14 cellular contexts compared by ENCODE assay signal in the genomic region with DNA sequence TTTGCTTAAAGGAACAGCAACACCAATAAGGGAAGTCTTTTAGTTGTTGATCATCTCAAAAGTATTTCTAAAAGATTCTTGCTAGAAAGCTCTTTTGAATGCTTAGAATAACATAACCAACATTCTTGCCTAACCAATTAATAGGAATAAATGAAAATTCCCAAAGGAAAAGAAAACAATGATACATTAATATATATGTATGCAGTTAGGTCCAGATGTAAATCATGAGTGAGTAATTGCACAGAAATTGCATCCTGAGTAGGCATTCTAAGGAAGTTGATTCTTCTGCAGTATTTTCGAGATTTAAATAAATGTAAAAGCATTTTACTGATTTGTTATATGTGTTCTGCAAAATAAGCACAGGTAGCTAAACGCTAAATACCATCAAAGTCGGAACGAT.
"Had no signal": no experiment of that assay in that cellular context is flagged by ENCODE, and none has a peak within 500 bp of the region (broad histone marks: within the 10 kb centered on the region; RNA-seq: fewer than 3 reads in every experiment).

No MANE protein-coding gene starts in this region.

- ATAC-seq: naive thymus-derived CD8-positive, alpha-beta T cell; right cardiac atrium; WTC11 had no signal

- H3K36me3 Mint-ChIP-seq: WTC11 had no signal

- H3K27me3 ChIP-seq: brain microvascular endothelial cell, stomach, testis, upper lobe of left lung had no signal

- H3K4me3 ChIP-seq: prostate gland, stomach, testis, upper lobe of left lung had no signal

- H3K9me3 ChIP-seq: prostate gland, stomach, testis, upper lobe of left lung had no signal

- H3K4me1 ChIP-seq: prostate gland, testis had no signal

- H3K27me3 Mint-ChIP-seq: activated CD4-positive, alpha-beta memory T cell treated with anti-CD3 and anti-CD28 coated beads, Interleukin-2, amount 10 ng/mL, durations not matched to agents 7 days and 5 days; activated naive CD4-positive, alpha-beta T cell treated with anti-CD3 and anti-CD28 coated beads, Interleukin-2, amount 10 ng/mL, durations not matched to agents 7 days and 5 days; activated T-cell treated with anti-CD3 and anti-CD28 coated beads, Interleukin-2, amount 50 U/mL, for 24 hours; naive thymus-derived CD8-positive, alpha-beta T cell had no signal

- H3K27ac ChIP-seq: brain microvascular endothelial cell, prostate gland, stomach, testis, upper lobe of left lung had no signal

- H3K27ac Mint-ChIP-seq: activated CD4-positive, alpha-beta memory T cell treated with anti-CD3 and anti-CD28 coated beads, Interleukin-2, amount 10 ng/mL, durations not matched to agents 7 days and 5 days; activated naive CD4-positive, alpha-beta T cell treated with anti-CD3 and anti-CD28 coated beads, Interleukin-2, amount 10 ng/mL, durations not matched to agents 7 days and 5 days; activated T-cell treated with anti-CD3 and anti-CD28 coated beads, Interleukin-2, amount 50 U/mL, for 24 hours; naive thymus-derived CD8-positive, alpha-beta T cell; T-helper 1 cell treated with Interleukin-12 subunit alpha and Interleukin-12 subunit beta and Interleukin-4 antibody, amounts not matched to agents 30 μg/mL and 1 μg/mL, for 36 hours; WTC11 had no signal

- DNase-seq: activated CD4-positive, alpha-beta memory T cell treated with anti-CD3 and anti-CD28 coated beads, Interleukin-2, amount 10 ng/mL, durations not matched to agents 7 days and 5 days; activated CD4-positive, alpha-beta T cell treated with anti-CD3 and anti-CD28 coated beads for 4 hours; activated naive CD4-positive, alpha-beta T cell treated with anti-CD3 and anti-CD28 coated beads, Interleukin-2, amount 10 ng/mL, durations not matched to agents 7 days and 5 days; activated T-cell treated with anti-CD3 and anti-CD28 coated beads, Interleukin-2, amount 50 U/mL, for 24 hours; brain microvascular endothelial cell; mesenchymal stem cell; naive thymus-derived CD8-positive, alpha-beta T cell; right cardiac atrium; stomach; testis; upper lobe of left lung had no signal

- H3K4me3 Mint-ChIP-seq: activated CD4-positive, alpha-beta memory T cell treated with anti-CD3 and anti-CD28 coated beads, Interleukin-2, amount 10 ng/mL, durations not matched to agents 7 days and 5 days; activated naive CD4-positive, alpha-beta T cell treated with anti-CD3 and anti-CD28 coated beads, Interleukin-2, amount 10 ng/mL, durations not matched to agents 7 days and 5 days; activated T-cell treated with anti-CD3 and anti-CD28 coated beads, Interleukin-2, amount 50 U/mL, for 24 hours; naive thymus-derived CD8-positive, alpha-beta T cell; T-helper 1 cell treated with Interleukin-12 subunit alpha and Interleukin-12 subunit beta and Interleukin-4 antibody, amounts not matched to agents 30 μg/mL and 1 μg/mL, for 36 hours; WTC11 had no signal

- H3K9me3 Mint-ChIP-seq: activated CD4-positive, alpha-beta memory T cell treated with anti-CD3 and anti-CD28 coated beads, Interleukin-2, amount 10 ng/mL, durations not matched to agents 7 days and 5 days; activated naive CD4-positive, alpha-beta T cell treated with anti-CD3 and anti-CD28 coated beads, Interleukin-2, amount 10 ng/mL, durations not matched to agents 7 days and 5 days; activated T-cell treated with anti-CD3 and anti-CD28 coated beads, Interleukin-2, amount 50 U/mL, for 24 hours; naive thymus-derived CD8-positive, alpha-beta T cell; T-helper 1 cell treated with Interleukin-12 subunit alpha and Interleukin-12 subunit beta and Interleukin-4 antibody, amounts not matched to agents 30 μg/mL and 1 μg/mL, for 36 hours; WTC11 had no signal

- H3K36me3 ChIP-seq: brain microvascular endothelial cell, prostate gland, stomach, upper lobe of left lung had no signal
